ENCODE assay signal across 20 cellular contexts in genomic region chr13:37505531-37505930, GRCh38.
"Had no signal": no experiment of that assay in that cellular context is flagged by ENCODE, and none has a peak within 500 bp of the region (broad histone marks: within the 10 kb centered on the region; RNA-seq: fewer than 3 reads in every experiment).

No MANE protein-coding gene starts in this region.

- H3K9me3 ChIP-seq: Peyer's patch, SJSA1 had no signal

- H3K27ac ChIP-seq: Peyer's patch, SJSA1, SK-N-MC had no signal

- H3K36me3 ChIP-seq: Peyer's patch, SJSA1 had no signal

- H3K27me3 ChIP-seq: Peyer's patch, SJSA1 had no signal

- H3K4me3 ChIP-seq: Peyer's patch, SJSA1, SK-N-MC had no signal

- H3K4me1 ChIP-seq: Peyer's patch, SJSA1 had no signal

- DNase-seq: KBM-7, MV-4-11, NCI-H1048, NCI-H1105, NCI-H1417, NCI-H1436 treated with DMSO at 0.1 percent for 48 hours, NCI-H1694, NCI-H187 treated with DMSO at 0.1 percent for 48 hours, NCI-H2029 treated with DMSO at 0.1 percent for 48 hours, NCI-H2171 treated with DMSO at 0.1 percent for 48 hours, NCI-H345, NCI-H446 treated with DMSO at 0.1 percent for 48 hours, NCI-H510A treated with DMSO at 0.1 percent for 48 hours, NCI-H526, NCI-H774, PC-3, Peyer's patch, SHP77 treated with DMSO at 0.1 percent for 48 hours had no signal
